In the genomic region with DNA sequence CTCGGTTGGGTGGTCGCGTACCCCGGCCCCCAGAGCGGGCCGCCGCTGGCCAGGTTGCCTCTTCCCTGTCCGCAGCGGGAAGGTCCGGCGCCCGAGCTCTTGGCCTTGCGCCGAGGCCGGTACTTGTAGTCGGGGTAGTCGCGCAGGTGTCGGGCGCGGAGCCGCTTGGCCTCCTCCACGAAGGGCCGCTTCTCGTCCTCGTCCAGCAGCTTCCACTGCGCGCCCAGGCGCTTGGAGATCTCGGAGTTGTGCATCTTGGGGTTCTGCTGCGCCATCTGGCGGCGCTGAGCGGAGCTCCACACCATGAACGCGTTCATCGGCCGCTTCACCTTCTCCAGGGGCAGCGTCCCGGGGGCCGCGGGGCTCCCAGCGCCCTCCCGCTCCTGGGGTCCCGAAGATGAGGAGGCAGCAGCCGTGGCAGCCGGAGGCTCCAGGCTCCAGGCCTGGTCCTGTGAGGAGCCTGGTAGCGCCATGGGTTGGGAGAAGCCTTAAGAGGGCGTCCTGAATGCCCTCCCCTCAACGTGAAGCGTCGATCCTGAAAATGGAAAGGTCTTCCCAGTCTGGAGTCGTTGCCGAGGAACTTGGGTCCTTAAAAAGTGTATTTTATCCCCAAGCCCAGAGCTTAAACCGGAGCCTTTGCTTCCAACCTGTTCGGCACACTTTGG, we compare ENCODE assay signal across 1 cellular context.
TF ChIP-seq lines count a peak whose summit lies in the region.

No MANE protein-coding gene starts in this region.

TF ChIP-seq in SK-N-SH, 30 proteins besides CTCF, POLR2A, EP300 and RAD21 (continued from another document):
- no peak for TF ChIP-seq NFIC (IDR thresholded peaks at IDR 0.05; ENCODE audit: borderline replicate concordance)
- peak; percentile 23; the same call in 1 of the 2 replicates for TF ChIP-seq TAF1 (IDR thresholded peaks at IDR 0.05; ENCODE audit: borderline replicate concordance, low read depth, low read length)
- TF ChIP-seq POLR2AphosphoS5 (IDR thresholded peaks at IDR 0.05; ENCODE audit: low read depth, low read length) = no peak
- TF ChIP-seq, protein P1, sequence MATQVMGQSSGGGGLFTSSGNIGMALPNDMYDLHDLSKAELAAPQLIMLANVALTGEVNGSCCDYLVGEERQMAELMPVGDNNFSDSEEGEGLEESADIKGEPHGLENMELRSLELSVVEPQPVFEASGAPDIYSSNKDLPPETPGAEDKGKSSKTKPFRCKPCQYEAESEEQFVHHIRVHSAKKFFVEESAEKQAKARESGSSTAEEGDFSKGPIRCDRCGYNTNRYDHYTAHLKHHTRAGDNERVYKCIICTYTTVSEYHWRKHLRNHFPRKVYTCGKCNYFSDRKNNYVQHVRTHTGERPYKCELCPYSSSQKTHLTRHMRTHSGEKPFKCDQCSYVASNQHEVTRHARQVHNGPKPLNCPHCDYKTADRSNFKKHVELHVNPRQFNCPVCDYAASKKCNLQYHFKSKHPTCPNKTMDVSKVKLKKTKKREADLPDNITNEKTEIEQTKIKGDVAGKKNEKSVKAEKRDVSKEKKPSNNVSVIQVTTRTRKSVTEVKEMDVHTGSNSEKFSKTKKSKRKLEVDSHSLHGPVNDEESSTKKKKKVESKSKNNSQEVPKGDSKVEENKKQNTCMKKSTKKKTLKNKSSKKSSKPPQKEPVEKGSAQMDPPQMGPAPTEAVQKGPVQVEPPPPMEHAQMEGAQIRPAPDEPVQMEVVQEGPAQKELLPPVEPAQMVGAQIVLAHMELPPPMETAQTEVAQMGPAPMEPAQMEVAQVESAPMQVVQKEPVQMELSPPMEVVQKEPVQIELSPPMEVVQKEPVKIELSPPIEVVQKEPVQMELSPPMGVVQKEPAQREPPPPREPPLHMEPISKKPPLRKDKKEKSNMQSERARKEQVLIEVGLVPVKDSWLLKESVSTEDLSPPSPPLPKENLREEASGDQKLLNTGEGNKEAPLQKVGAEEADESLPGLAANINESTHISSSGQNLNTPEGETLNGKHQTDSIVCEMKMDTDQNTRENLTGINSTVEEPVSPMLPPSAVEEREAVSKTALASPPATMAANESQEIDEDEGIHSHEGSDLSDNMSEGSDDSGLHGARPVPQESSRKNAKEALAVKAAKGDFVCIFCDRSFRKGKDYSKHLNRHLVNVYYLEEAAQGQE (IDR thresholded peaks at IDR 0.05; ENCODE audit: low read depth, low read length) = no peak
- peak; percentile 56 for TF ChIP-seq SMC3 (IDR thresholded peaks at IDR 0.05; ENCODE audit: low read depth, low read length)
- TF ChIP-seq, protein P2, sequence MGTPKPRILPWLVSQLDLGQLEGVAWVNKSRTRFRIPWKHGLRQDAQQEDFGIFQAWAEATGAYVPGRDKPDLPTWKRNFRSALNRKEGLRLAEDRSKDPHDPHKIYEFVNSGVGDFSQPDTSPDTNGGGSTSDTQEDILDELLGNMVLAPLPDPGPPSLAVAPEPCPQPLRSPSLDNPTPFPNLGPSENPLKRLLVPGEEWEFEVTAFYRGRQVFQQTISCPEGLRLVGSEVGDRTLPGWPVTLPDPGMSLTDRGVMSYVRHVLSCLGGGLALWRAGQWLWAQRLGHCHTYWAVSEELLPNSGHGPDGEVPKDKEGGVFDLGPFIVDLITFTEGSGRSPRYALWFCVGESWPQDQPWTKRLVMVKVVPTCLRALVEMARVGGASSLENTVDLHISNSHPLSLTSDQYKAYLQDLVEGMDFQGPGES (IDR thresholded peaks at IDR 0.05; ENCODE audit: low read depth, low read length) = no peak
- no peak for TF ChIP-seq RXRA (IDR thresholded peaks at IDR 0.05; ENCODE audit: borderline replicate concordance, low read depth)
- no peak for TF ChIP-seq JUND (IDR thresholded peaks at IDR 0.05)
- TF ChIP-seq SIN3A (IDR thresholded peaks at IDR 0.05; ENCODE audit: borderline replicate concordance, low read depth, low read length) = peak; percentile 59; the same call in 1 of the 2 replicates
- TF ChIP-seq, protein P3, sequence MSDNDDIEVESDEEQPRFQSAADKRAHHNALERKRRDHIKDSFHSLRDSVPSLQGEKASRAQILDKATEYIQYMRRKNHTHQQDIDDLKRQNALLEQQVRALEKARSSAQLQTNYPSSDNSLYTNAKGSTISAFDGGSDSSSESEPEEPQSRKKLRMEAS (IDR thresholded peaks at IDR 0.05; ENCODE audit: low read depth) = peak; percentile 52
- TF ChIP-seq MEF2A (IDR thresholded peaks at IDR 0.05; ENCODE audit: borderline replicate concordance, low read depth) = no peak
- TF ChIP-seq, protein P4, sequence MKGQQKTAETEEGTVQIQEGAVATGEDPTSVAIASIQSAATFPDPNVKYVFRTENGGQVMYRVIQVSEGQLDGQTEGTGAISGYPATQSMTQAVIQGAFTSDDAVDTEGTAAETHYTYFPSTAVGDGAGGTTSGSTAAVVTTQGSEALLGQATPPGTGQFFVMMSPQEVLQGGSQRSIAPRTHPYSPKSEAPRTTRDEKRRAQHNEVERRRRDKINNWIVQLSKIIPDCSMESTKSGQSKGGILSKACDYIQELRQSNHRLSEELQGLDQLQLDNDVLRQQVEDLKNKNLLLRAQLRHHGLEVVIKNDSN (IDR thresholded peaks at IDR 0.05; ENCODE audit: borderline replicate concordance, low read depth) = no peak
